ENCODE assay signal across 8 cellular contexts in the genomic region with DNA sequence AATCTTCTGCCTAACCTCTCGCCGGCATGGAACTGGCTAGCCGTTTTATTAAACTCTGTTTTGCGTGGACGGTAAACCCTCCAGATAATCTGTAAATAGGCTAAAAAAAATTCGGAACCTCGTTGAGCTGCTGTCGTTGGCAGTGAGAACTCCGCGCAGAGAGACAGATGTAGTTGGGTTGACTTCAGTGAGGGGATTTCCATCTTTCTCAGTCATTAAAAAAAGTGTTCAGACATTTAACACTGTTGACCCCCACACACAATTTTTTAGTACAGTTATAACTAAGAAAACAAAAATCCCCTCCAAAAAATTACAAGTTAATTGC. TPM values are rescaled to one million over a fixed set of nuclear protein-coding genes. Genes with fewer than 3 reads are reported as not detected.
DNase-seq lines count a peak whose midpoint lies in the region; ATAC-seq, FAIRE-seq and TF ChIP-seq lines count a peak whose summit lies in the region.

No MANE protein-coding gene starts in this region.

- H3K9me3 ChIP-seq in tibial artery: no peaks in the 10 kb centered on the region

- H3K27me3 Mint-ChIP-seq in activated naive CD4-positive, alpha-beta T cell treated with anti-CD3 and anti-CD28 coated beads, Interleukin-2, amount 50 U/mL, for 24 hours: no peaks in the 10 kb centered on the region
- no peaks in the 10 kb centered on the region for H3K27me3 Mint-ChIP-seq in activated naive CD8-positive, alpha-beta T cell treated with anti-CD3 and anti-CD28 coated beads, Interleukin-2, amount 10 ng/mL, durations not matched to agents 7 days and 5 days

- TF ChIP-seq CTCF in kidney epithelial cell (IDR thresholded peaks at IDR 0.05; ENCODE audit: insufficient read depth, low read length, poor library complexity, severe bottlenecking) (no peak), tibial artery (IDR thresholded peaks at IDR 0.05) (no peak)

- H3K27ac Mint-ChIP-seq in activated naive CD4-positive, alpha-beta T cell treated with anti-CD3 and anti-CD28 coated beads, Interleukin-2, amount 50 U/mL, for 24 hours: peak overlapping the region; percentile 98
- peak overlapping the region; percentile 100 for H3K27ac Mint-ChIP-seq in activated naive CD8-positive, alpha-beta T cell treated with anti-CD3 and anti-CD28 coated beads, Interleukin-2, amount 10 ng/mL, durations not matched to agents 7 days and 5 days

- H3K4me3 Mint-ChIP-seq in activated naive CD4-positive, alpha-beta T cell treated with anti-CD3 and anti-CD28 coated beads, Interleukin-2, amount 50 U/mL, for 24 hours: peak overlapping the region; percentile 100
- peak overlapping the region; percentile 98 for H3K4me3 Mint-ChIP-seq in activated naive CD8-positive, alpha-beta T cell treated with anti-CD3 and anti-CD28 coated beads, Interleukin-2, amount 10 ng/mL, durations not matched to agents 7 days and 5 days

- no peak for FAIRE-seq in RCC 7860 (lab: Jason Lieb, UNC)

- H3K9me3 Mint-ChIP-seq in activated naive CD4-positive, alpha-beta T cell treated with anti-CD3 and anti-CD28 coated beads, Interleukin-2, amount 50 U/mL, for 24 hours: no peaks in the 10 kb centered on the region
- H3K9me3 Mint-ChIP-seq in activated naive CD8-positive, alpha-beta T cell treated with anti-CD3 and anti-CD28 coated beads, Interleukin-2, amount 10 ng/mL, durations not matched to agents 7 days and 5 days: no peaks in the 10 kb centered on the region

- H3K4me3 ChIP-seq in kidney epithelial cell (ENCODE audit: low read depth, low read length) (peak overlapping the region; percentile 92), tibial artery (peak overlapping the region; percentile 78 to 87)

- intact Hi-C loops in tibial artery (cut with DNase I; ENCODE audit: low total_unique reads): no loop called here

- H3K27me3 ChIP-seq in kidney epithelial cell (ENCODE audit: control insufficient read depth, insufficient read depth, low read length) (no peaks in the 10 kb centered on the region), tibial artery (no peaks in the 10 kb centered on the region)

- peaks cover 0 to 54% (median 34%) of the 10 kb centered on the region in 4 donors for H3K4me1 ChIP-seq in tibial artery

- H3K27ac ChIP-seq in tibial artery: peak overlapping the region; percentile 90 to 94

- ATAC-seq in HG03432 (IDR thresholded peaks at IDR 0.05; ENCODE audit: unreplicated experiment): peak; percentile 9
- peak; percentile 1 for ATAC-seq in activated naive CD8-positive, alpha-beta T cell treated with anti-CD3 and anti-CD28 coated beads, Interleukin-2, amount 10 ng/mL, durations not matched to agents 7 days and 5 days (ENCODE audit: low read depth)
- no peak for ATAC-seq in HG02884 (IDR thresholded peaks at IDR 0.05; ENCODE audit: unreplicated experiment)

- no peak for DNase-seq in activated naive CD4-positive, alpha-beta T cell treated with Interleukin-2 at 50 U/mL for 16 hours
- DNase-seq in activated naive CD8-positive, alpha-beta T cell treated with anti-CD3 and anti-CD28 coated beads, Interleukin-2, amount 10 ng/mL, durations not matched to agents 7 days and 5 days: no peak
- DNase-seq in kidney epithelial cell (ENCODE audit: low read depth) (no peak), tibial artery (no peak), RCC 7860 (ENCODE audit: low spot score) (no peak)

- POLR2A ChIA-PET in activated naive CD8-positive, alpha-beta T cell treated with anti-CD3 and anti-CD28 coated beads, Interleukin-2, amount 10 ng/mL, durations not matched to agents 7 days and 5 days (lab: Charles Lee): interaction anchor here (0.6 to 1.9 kb wide), 8 partner anchors 8 to 57 kb away, joined by 3 to 9 read pairs (median 4); a partner anchor contains a TSS

- H3K4me1 Mint-ChIP-seq in activated naive CD4-positive, alpha-beta T cell treated with anti-CD3 and anti-CD28 coated beads, Interleukin-2, amount 50 U/mL, for 24 hours: peaks cover 65% of the 10 kb centered on the region
- peaks cover 35% of the 10 kb centered on the region for H3K4me1 Mint-ChIP-seq in activated naive CD8-positive, alpha-beta T cell treated with anti-CD3 and anti-CD28 coated beads, Interleukin-2, amount 10 ng/mL, durations not matched to agents 7 days and 5 days

- H3K36me3 ChIP-seq in kidney epithelial cell (ENCODE audit: control insufficient read depth, insufficient read depth, low read length) (peaks cover 6% of the 10 kb centered on the region), tibial artery (peaks cover 29 to 41% (median 37%) of the 10 kb centered on the region in 3 donors)

- peaks cover 11% of the 10 kb centered on the region for H3K36me3 Mint-ChIP-seq in activated naive CD4-positive, alpha-beta T cell treated with anti-CD3 and anti-CD28 coated beads, Interleukin-2, amount 50 U/mL, for 24 hours
- H3K36me3 Mint-ChIP-seq in activated naive CD8-positive, alpha-beta T cell treated with anti-CD3 and anti-CD28 coated beads, Interleukin-2, amount 10 ng/mL, durations not matched to agents 7 days and 5 days: peaks cover 23% of the 10 kb centered on the region

RNA-seq across cellular contexts. Expression of a gene that starts 0.5 kb away (rescaled TPM):
- 100 to 1,000 TPM; 209 to 230 TPM for total RNA-seq in activated naive CD8-positive, alpha-beta T cell treated with anti-CD3 and anti-CD28 coated beads, Interleukin-2, amount 10 ng/mL, durations not matched to agents 7 days and 5 days
- 183 and 228 TPM in 2 replicates for total RNA-seq in kidney epithelial cell

RNA-seq across cellular contexts. Expression of a gene that starts 21.3 kb away (rescaled TPM):
- total RNA-seq in activated naive CD8-positive, alpha-beta T cell treated with anti-CD3 and anti-CD28 coated beads, Interleukin-2, amount 10 ng/mL, durations not matched to agents 7 days and 5 days: 1 to 10 TPM; 2.7 to 3.2 TPM
- 4.6 and 5.6 TPM in 2 replicates for total RNA-seq in kidney epithelial cell
